ENCODE assay signal across 9 cellular contexts in genomic region chr17:30278032-30278431, GRCh38. TPM values are rescaled to one million over a fixed set of nuclear protein-coding genes. Genes with fewer than 3 reads are reported as not detected.
A peak's percentile ranks its signal among the peaks of the same experiment; 100 is the strongest.
DNase-seq lines count a peak whose midpoint lies in the region; ATAC-seq, FAIRE-seq and TF ChIP-seq lines count a peak whose summit lies in the region.
"Had no signal": no experiment of that assay in that cellular context is flagged by ENCODE, and none has a peak within 500 bp of the region (broad histone marks: within the 10 kb centered on the region; RNA-seq: fewer than 3 reads in every experiment).

No MANE protein-coding gene starts in this region.

- H3K4me1 Mint-ChIP-seq in naive B cell: peaks cover 0 to 4% (median 0%) of the 10 kb centered on the region in 3 donors

- no peaks in the 10 kb centered on the region for H3K9me3 Mint-ChIP-seq in naive B cell

- no peak for TF ChIP-seq POLR2A in NB4 (IDR thresholded peaks at IDR 0.05; ENCODE audit: extremely low read depth, insufficient read length)

- TF ChIP-seq CTCF in NB4 (IDR thresholded peaks at IDR 0.05; ENCODE audit: low read depth, low read length): peak; percentile 41
- no peak for TF ChIP-seq CTCF in GM20000 (IDR thresholded peaks at IDR 0.05; ENCODE audit: extremely low read depth, missing control alignments)

- peaks cover 15 to 17% of the 10 kb centered on the region in 2 donors for H3K36me3 Mint-ChIP-seq in naive B cell

- H3K27me3 Mint-ChIP-seq in naive B cell: no peaks in the 10 kb centered on the region

- no peak overlapping the region for H3K4me3 ChIP-seq in NB4 (ENCODE audit: low read depth, low read length)
- H3K4me3 ChIP-seq: SJSA1 had no signal

- peak; percentile 93 for FAIRE-seq in G401.6 (lab: Jason Lieb, UNC)

- DNase-seq in NB4 (ENCODE audit: low read depth): peak; percentile 58
- peak; percentile 7 for DNase-seq in cerebellum (ENCODE audit: low spot score)
- DNase-seq in naive B cell: peak; percentile 20
- no peak for DNase-seq in NCI-H774 (lab: John Stamatoyannopoulos, UW)
- DNase-seq in GM20000 (ENCODE audit: low spot score): no peak

- no peak overlapping the region for H3K4me3 Mint-ChIP-seq in naive B cell

- ATAC-seq in naive B cell (ENCODE audit: low read depth in 2 of 2): peak; percentile 41 to 53
- no peak for ATAC-seq in GM21737 (IDR thresholded peaks at IDR 0.05; ENCODE audit: unreplicated experiment)
- no peak for ATAC-seq in GM21717 (IDR thresholded peaks at IDR 0.05; ENCODE audit: unreplicated experiment)

- no peak overlapping the region for H3K27ac Mint-ChIP-seq in naive B cell

RNA-seq across cellular contexts. Expression of gene BLMH, which starts 13.7 kb away (rescaled TPM):
- total RNA-seq in cerebellum: 27.6 TPM
- 1 to 10 TPM in 5 of 6 donors, not detected in 1; 3.8 to 9.1 (median 5.3) TPM for polyA plus RNA-seq in naive B cell (ENCODE audit: low read depth in 6 of 6)

RNA-seq across cellular contexts. Expression of gene SLC6A4, which starts 42.5 kb away (rescaled TPM):
- 9.4 TPM for total RNA-seq in cerebellum
- polyA plus RNA-seq in naive B cell (ENCODE audit: low read depth in 6 of 6): under 1 TPM in 3 of 6 donors, not detected in 3; 0.10 to 0.16 (median 0.11) TPM
- total RNA-seq: SJSA1 had no signal

RNA-seq across cellular contexts. Expression of gene TMIGD1, which starts 55.8 kb away (rescaled TPM):
- not detected for total RNA-seq in cerebellum
- not detected for polyA plus RNA-seq in naive B cell (ENCODE audit: low read depth in 6 of 6)
- total RNA-seq: SJSA1 had no signal

Comparison
In these comparisons a context has a peak if more than half of its experiments do, and no peak if none do; other contexts are left out.
1. DNase-seq: peak in NB4 (single experiment), cerebellum (single experiment) and naive B cell (single experiment); none in NCI-H774 (single experiment) and GM20000 (single experiment).
2. ATAC-seq: peak in naive B cell (2 of 2); none in GM21737 (single experiment) and GM21717 (single experiment).